In genomic region chr20:61531553-61532345, GRCh38 we compare ENCODE assay signal across 18 cellular contexts.
DNase-seq lines count a peak whose midpoint lies in the region; ATAC-seq and TF ChIP-seq lines count a peak whose summit lies in the region.
"Had no signal": no experiment of that assay in that cellular context is flagged by ENCODE, and none has a peak within 500 bp of the region (broad histone marks: within the 10 kb centered on the region; RNA-seq: fewer than 3 reads in every experiment).

No MANE protein-coding gene starts in this region.

- H4K20me1 ChIP-seq in osteoblast (ENCODE audit: insufficient read depth, low read length): no peaks in the 10 kb centered on the region

- H3K36me3 Mint-ChIP-seq in chondrocyte (ENCODE audit: low read depth): no peaks in the 10 kb centered on the region
- no peaks in the 10 kb centered on the region for H3K36me3 Mint-ChIP-seq in activated T-helper 1 cell treated with anti-CD3 and anti-CD28 coated beads, Interleukin-12 subunit alpha, Interleukin-12 subunit beta, Interleukin-2, Interleukin-4 antibody, amounts not matched to agents 30 ng/mL and 10 ng/mL and 1 ng/mL, durations not matched to agents 14 hours and 24 hours and 36 hours (ENCODE audit: low read depth)
- H3K36me3 Mint-ChIP-seq: activated naive CD8-positive, alpha-beta T cell treated with anti-CD3 and anti-CD28 coated beads, Interleukin-2, amount 10 ng/mL, durations not matched to agents 7 days and 5 days; naive thymus-derived CD8-positive, alpha-beta T cell had no signal

- H3K79me2 ChIP-seq in osteoblast (ENCODE audit: insufficient read depth, low read length): no peaks in the 10 kb centered on the region

- no peaks in the 10 kb centered on the region for H3K9me3 ChIP-seq in osteoblast (ENCODE audit: low read depth, low read length)
- H3K9me3 ChIP-seq: Caco-2, upper lobe of right lung had no signal

- H3K27ac Mint-ChIP-seq in chondrocyte (ENCODE audit: unreplicated experiment): no peak overlapping the region
- H3K27ac Mint-ChIP-seq in activated T-helper 1 cell treated with anti-CD3 and anti-CD28 coated beads, Interleukin-12 subunit alpha, Interleukin-12 subunit beta, Interleukin-2, Interleukin-4 antibody, amounts not matched to agents 30 ng/mL and 10 ng/mL and 1 ng/mL, durations not matched to agents 14 hours and 24 hours and 36 hours: no peak overlapping the region
- H3K27ac Mint-ChIP-seq: activated naive CD8-positive, alpha-beta T cell treated with anti-CD3 and anti-CD28 coated beads, Interleukin-2, amount 10 ng/mL, durations not matched to agents 7 days and 5 days; B cell; naive thymus-derived CD8-positive, alpha-beta T cell; T-helper 2 cell treated with Interferon-gamma antibody and Interleukin-4, amounts not matched to agents 5 μg/mL and 100 μg/mL, for 36 hours had no signal

- H3K27me3 Mint-ChIP-seq in chondrocyte (ENCODE audit: low read depth): peaks cover 4% of the 10 kb centered on the region
- H3K27me3 Mint-ChIP-seq in activated T-helper 1 cell treated with anti-CD3 and anti-CD28 coated beads, Interleukin-12 subunit alpha, Interleukin-12 subunit beta, Interleukin-2, Interleukin-4 antibody, amounts not matched to agents 30 ng/mL and 10 ng/mL and 1 ng/mL, durations not matched to agents 14 hours and 24 hours and 36 hours (ENCODE audit: insufficient read depth): peaks cover 2% of the 10 kb centered on the region
- H3K27me3 Mint-ChIP-seq: activated naive CD8-positive, alpha-beta T cell treated with anti-CD3 and anti-CD28 coated beads, Interleukin-2, amount 10 ng/mL, durations not matched to agents 7 days and 5 days; B cell had no signal

- H3K9me3 Mint-ChIP-seq in chondrocyte (ENCODE audit: low read depth): no peaks in the 10 kb centered on the region
- no peaks in the 10 kb centered on the region for H3K9me3 Mint-ChIP-seq in activated T-helper 1 cell treated with anti-CD3 and anti-CD28 coated beads, Interleukin-12 subunit alpha, Interleukin-12 subunit beta, Interleukin-2, Interleukin-4 antibody, amounts not matched to agents 30 ng/mL and 10 ng/mL and 1 ng/mL, durations not matched to agents 14 hours and 24 hours and 36 hours
- H3K9me3 Mint-ChIP-seq: activated naive CD8-positive, alpha-beta T cell treated with anti-CD3 and anti-CD28 coated beads, Interleukin-2, amount 10 ng/mL, durations not matched to agents 7 days and 5 days; T-helper 2 cell treated with Interferon-gamma antibody and Interleukin-4, amounts not matched to agents 5 μg/mL and 100 μg/mL, for 36 hours had no signal

- no peak overlapping the region for H3K4me2 ChIP-seq in osteoblast (ENCODE audit: insufficient read depth, low read length)

- TF ChIP-seq CTCF in chondrocyte (IDR thresholded peaks at IDR 0.05) (no peak), osteoblast (IDR thresholded peaks at IDR 0.05; ENCODE audit: extremely low read depth, low read depth, low read length) (no peak)

- H3K4me1 ChIP-seq in osteoblast (ENCODE audit: insufficient read depth, low read length): no peaks in the 10 kb centered on the region
- H3K4me1 ChIP-seq: Caco-2, upper lobe of right lung had no signal

- no peak for ATAC-seq in HG02610 (IDR thresholded peaks at IDR 0.05; ENCODE audit: unreplicated experiment)
- ATAC-seq: naive thymus-derived CD8-positive, alpha-beta T cell; upper lobe of right lung had no signal

- H3K27me3 ChIP-seq in osteoblast (ENCODE audit: insufficient read depth, low read length): no peaks in the 10 kb centered on the region
- H3K27me3 ChIP-seq: upper lobe of right lung had no signal

- H3K36me3 ChIP-seq in osteoblast (ENCODE audit: insufficient read depth, low read length): no peaks in the 10 kb centered on the region
- H3K36me3 ChIP-seq: upper lobe of right lung had no signal

- H3K27ac ChIP-seq in osteoblast (ENCODE audit: low read depth, low read length): no peak overlapping the region
- H3K27ac ChIP-seq: upper lobe of right lung had no signal

- intact Hi-C loops in activated T-helper 1 cell treated with anti-CD3 and anti-CD28 coated beads, Interleukin-12 subunit alpha, Interleukin-12 subunit beta, Interleukin-2, Interleukin-4 antibody, amounts not matched to agents 30 ng/mL and 10 ng/mL and 1 ng/mL, durations not matched to agents 14 hours and 24 hours and 36 hours (cut with micrococcal nuclease): no loop called here

- H2AFZ ChIP-seq in osteoblast (ENCODE audit: low read length): no peak overlapping the region

- H3K4me3 ChIP-seq in osteoblast (ENCODE audit: insufficient read depth, low read length): no peak overlapping the region
- H3K4me3 ChIP-seq: upper lobe of right lung had no signal

- H3K4me1 Mint-ChIP-seq in chondrocyte (ENCODE audit: low read depth): no peaks in the 10 kb centered on the region
- H3K4me1 Mint-ChIP-seq in activated T-helper 1 cell treated with anti-CD3 and anti-CD28 coated beads, Interleukin-12 subunit alpha, Interleukin-12 subunit beta, Interleukin-2, Interleukin-4 antibody, amounts not matched to agents 30 ng/mL and 10 ng/mL and 1 ng/mL, durations not matched to agents 14 hours and 24 hours and 36 hours (ENCODE audit: low read depth): no peaks in the 10 kb centered on the region
- H3K4me1 Mint-ChIP-seq: activated naive CD8-positive, alpha-beta T cell treated with anti-CD3 and anti-CD28 coated beads, Interleukin-2, amount 10 ng/mL, durations not matched to agents 7 days and 5 days; B cell; naive thymus-derived CD8-positive, alpha-beta T cell had no signal

- peak; percentile 40 for DNase-seq in ELF-1 (ENCODE audit: low read depth, low spot score)
- DNase-seq in RKO (ENCODE audit: low spot score): peak; percentile 81
- DNase-seq in chondrocyte (ENCODE audit: low spot score): peak; percentile 59
- peak; percentile 70 for DNase-seq in osteoblast (ENCODE audit: insufficient read length, low spot score, missing footprints)
- DNase-seq in cerebellar nuclear complex (lab: John Stamatoyannopoulos, UW): no peak
- no peak for DNase-seq in activated T-helper 1 cell treated with anti-CD3 and anti-CD28 coated beads, Interleukin-12 subunit alpha, Interleukin-12 subunit beta, Interleukin-2, Interleukin-4 antibody, amounts not matched to agents 30 ng/mL and 10 ng/mL and 1 ng/mL, durations not matched to agents 14 hours and 24 hours and 36 hours (ENCODE audit: low spot score)
- DNase-seq: activated naive CD8-positive, alpha-beta T cell treated with anti-CD3 and anti-CD28 coated beads, Interleukin-2, amount 10 ng/mL, durations not matched to agents 7 days and 5 days; Caco-2; caudate nucleus; effector CD4-positive, alpha-beta T cell; mesendoderm; naive thymus-derived CD8-positive, alpha-beta T cell; NCI-H187 treated with DMSO at 0.1 percent for 48 hours; SHP77 treated with DMSO at 0.1 percent for 48 hours; upper lobe of right lung had no signal

- no peak overlapping the region for H3K4me3 Mint-ChIP-seq in chondrocyte (ENCODE audit: unreplicated experiment)
- H3K4me3 Mint-ChIP-seq in activated T-helper 1 cell treated with anti-CD3 and anti-CD28 coated beads, Interleukin-12 subunit alpha, Interleukin-12 subunit beta, Interleukin-2, Interleukin-4 antibody, amounts not matched to agents 30 ng/mL and 10 ng/mL and 1 ng/mL, durations not matched to agents 14 hours and 24 hours and 36 hours: no peak overlapping the region
- H3K4me3 Mint-ChIP-seq: activated naive CD8-positive, alpha-beta T cell treated with anti-CD3 and anti-CD28 coated beads, Interleukin-2, amount 10 ng/mL, durations not matched to agents 7 days and 5 days; B cell; naive thymus-derived CD8-positive, alpha-beta T cell; T-helper 2 cell treated with Interferon-gamma antibody and Interleukin-4, amounts not matched to agents 5 μg/mL and 100 μg/mL, for 36 hours had no signal

Comparison
In these comparisons a context has a peak if more than half of its experiments do, and no peak if none do; other contexts are left out.
1. DNase-seq: peak in ELF-1 (single experiment), RKO (single experiment), chondrocyte (single experiment) and osteoblast (single experiment); none in cerebellar nuclear complex (0 of 2) and activated T-helper 1 cell treated with anti-CD3 and anti-CD28 coated beads, Interleukin-12 subunit alpha, Interleukin-12 subunit beta, Interleukin-2, Interleukin-4 antibody, amounts not matched to agents 30 ng/mL and 10 ng/mL and 1 ng/mL, durations not matched to agents 14 hours and 24 hours and 36 hours (single experiment).